29 cellular contexts compared by ENCODE assay signal in genomic region chr7:140551334-140552239, GRCh38.
DNase-seq lines count a peak whose midpoint lies in the region; ATAC-seq and TF ChIP-seq lines count a peak whose summit lies in the region.
"Had no signal": no experiment of that assay in that cellular context is flagged by ENCODE, and none has a peak within 500 bp of the region (broad histone marks: within the 10 kb centered on the region; RNA-seq: fewer than 3 reads in every experiment).

No MANE protein-coding gene starts in this region.

- DNase-seq in activated effector memory CD4-positive, alpha-beta T cell treated with anti-CD3 and anti-CD28 coated beads, Interleukin-2, amount 50 U/mL, for 16 hours, result peak; percentile 50
- DNase-seq in activated effector memory CD4-positive, alpha-beta T cell treated with Interleukin-2 at 50 U/mL for 16 hours, result no peak
- DNase-seq in heart left ventricle (no peak), myocyte (ENCODE audit: low read depth) (peak; percentile 26), uterus (peak in 1 of 2 donors; percentile 48), NCI-H526 (lab: John Stamatoyannopoulos, UW) (no peak), A172 (ENCODE audit: low spot score) (no peak), retina (no peak)
- DNase-seq: 8988T; activated CD4-positive, alpha-beta T cell treated with anti-CD3 and anti-CD28 coated beads for 36 hours; activated naive CD4-positive, alpha-beta T cell treated with anti-CD3 and anti-CD28 coated beads, Interleukin-2, amount 50 U/mL, for 16 hours; activated T-cell treated with anti-CD3 and anti-CD28 coated beads, Interleukin-2, amount 50 U/mL, for 72 hours; caudate nucleus; DMS53; gastrocnemius medialis; GF-D8; islet precursor cell; KG1; mesendoderm; NCI-H1694 treated with DMSO at 0.1 percent for 48 hours; NCI-H2227 treated with DMSO at 0.1 percent for 48 hours; NCI-H774; OCI-M1; stimulated activated CD4-positive, alpha-beta T cell treated with anti-CD3 and anti-CD28 coated beads, Interleukin-4, amount 100 ng/mL, for 1 hour; stimulated activated naive CD4-positive, alpha-beta T cell treated with Interleukin-2 at 50 U/mL for 16 hours; T-helper 1 cell had no signal

- H3K27ac ChIP-seq in heart left ventricle (peak overlapping the region in 1 of 12 donors; percentile 5), uterus (peak overlapping the region; percentile 49)
- H3K27ac ChIP-seq: gastrocnemius medialis, prostate gland had no signal

- WGBS in heart left ventricle, 4 donors, result 72 to 79% (median 76%) methylated on average over 10 of the region's 10 CpGs

- H3K9me3 ChIP-seq in heart left ventricle, result no peaks in the 10 kb centered on the region
- no peaks in the 10 kb centered on the region for H3K9me3 ChIP-seq in uterus
- H3K9me3 ChIP-seq: gastrocnemius medialis, prostate gland had no signal

- H3K4me3 ChIP-seq in heart left ventricle (no peak overlapping the region), uterus (no peak overlapping the region)
- H3K4me3 ChIP-seq: gastrocnemius medialis, prostate gland, smooth muscle cell had no signal

- H3K36me3 ChIP-seq in heart left ventricle, result peaks cover 0 to 59% (median 16%) of the 10 kb centered on the region in 9 donors
- no peaks in the 10 kb centered on the region for H3K36me3 ChIP-seq in uterus
- H3K36me3 ChIP-seq: gastrocnemius medialis, prostate gland had no signal

- TF ChIP-seq CTCF in heart left ventricle (IDR thresholded peaks at IDR 0.05) (no peak), uterus (IDR thresholded peaks at IDR 0.05) (no peak)

- H3K27me3 ChIP-seq in heart left ventricle (no peaks in the 10 kb centered on the region), uterus (no peaks in the 10 kb centered on the region)
- H3K27me3 ChIP-seq: gastrocnemius medialis had no signal

- intact Hi-C loops in heart left ventricle (cut with DNase I), result no loop called here
- intact Hi-C loops in uterus (cut with DNase I; ENCODE audit: low total_unique reads), result no loop called here

- TF ChIP-seq POLR2A in heart left ventricle (IDR thresholded peaks at IDR 0.05) (no peak), uterus (IDR thresholded peaks at IDR 0.05) (no peak)

- H3K4me1 ChIP-seq in heart left ventricle, result peaks cover 0 to 10% (median 1%) of the 10 kb centered on the region in 12 donors
- no peaks in the 10 kb centered on the region for H3K4me1 ChIP-seq in uterus
- H3K4me1 ChIP-seq: gastrocnemius medialis, prostate gland had no signal

- ATAC-seq in heart left ventricle, result peak in 3 of 4 donors; percentile 48 to 53 (median 49)
- ATAC-seq: activated CD4-positive, alpha-beta T cell treated with anti-CD3 and anti-CD28 coated beads for 36 hours; activated T-cell treated with anti-CD3 and anti-CD28 coated beads, Interleukin-2, amount 50 U/mL, for 72 hours; gastrocnemius medialis; HCT116 had no signal

Comparison
In these comparisons a context has a peak if more than half of its experiments do, and no peak if none do; other contexts are left out.
1. DNase-seq: peak in activated effector memory CD4-positive, alpha-beta T cell treated with anti-CD3 and anti-CD28 coated beads, Interleukin-2, amount 50 U/mL, for 16 hours (single experiment) and myocyte (single experiment); none in activated effector memory CD4-positive, alpha-beta T cell treated with Interleukin-2 at 50 U/mL for 16 hours (single experiment), heart left ventricle (0 of 5), NCI-H526 (0 of 2), A172 (single experiment) and retina (single experiment).